10 cellular contexts compared by ENCODE assay signal in the genomic region with DNA sequence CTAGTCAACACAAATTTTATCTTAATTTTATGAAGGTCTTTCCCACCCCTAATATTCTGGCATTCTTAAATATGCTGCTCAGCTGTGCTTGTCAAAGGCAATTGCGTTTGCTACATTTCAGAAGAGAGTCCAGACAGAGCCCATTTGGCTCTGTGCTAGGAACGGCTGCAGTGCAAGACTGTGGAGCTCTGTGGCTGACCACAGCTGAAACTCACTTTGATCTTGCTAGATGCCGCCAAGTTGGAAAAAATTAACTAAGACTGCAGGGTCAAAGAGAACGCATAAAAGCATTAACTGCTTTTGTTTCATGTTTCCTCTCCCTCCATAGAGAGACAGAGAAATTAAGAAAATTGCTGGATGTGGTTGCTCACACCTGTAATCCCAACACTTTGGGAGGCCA. TPM values are rescaled to one million over a fixed set of nuclear protein-coding genes. Genes with fewer than 3 reads are reported as not detected.
A peak's percentile ranks its signal among the peaks of the same experiment; 100 is the strongest.
DNase-seq lines count a peak whose midpoint lies in the region; ATAC-seq and TF ChIP-seq lines count a peak whose summit lies in the region.
"Had no signal": no experiment of that assay in that cellular context is flagged by ENCODE, and none has a peak within 500 bp of the region (broad histone marks: within the 10 kb centered on the region; RNA-seq: fewer than 3 reads in every experiment).

No MANE protein-coding gene starts in this region.

- TF ChIP-seq EP300 in esophagus muscularis mucosa (IDR thresholded peaks at IDR 0.05) = no peak

- no peak for TF ChIP-seq CTCF in GM12865 (IDR thresholded peaks at IDR 0.05; ENCODE audit: insufficient read depth, low read depth, low read length, missing control alignments)
- no peak for TF ChIP-seq CTCF in esophagus muscularis mucosa (IDR thresholded peaks at IDR 0.05)

- POLR2A ChIA-PET in naive thymus-derived CD8-positive, alpha-beta T cell (lab: Charles Lee) = interaction anchor here (0.6 to 5.8 kb wide), 17 partner anchors 10 to 359 kb away, joined by 3 to 119 read pairs (median 6); partner anchors contain the start of genes APOD, PPP1R2 and XXYLT1

- H3K4me3 ChIP-seq in GM12865 (ENCODE audit: low read depth, low read length) (no peak overlapping the region), adipocyte (ENCODE audit: low read length) (no peak overlapping the region), esophagus muscularis mucosa (no peak overlapping the region)

- no peaks in the 10 kb centered on the region for H3K36me3 Mint-ChIP-seq in naive thymus-derived CD8-positive, alpha-beta T cell

- intact Hi-C loops in esophagus muscularis mucosa (cut with DNase I) = no loop called here

- H3K27me3 Mint-ChIP-seq in naive thymus-derived CD8-positive, alpha-beta T cell = no peaks in the 10 kb centered on the region

- TF ChIP-seq POLR2A in esophagus muscularis mucosa (IDR thresholded peaks at IDR 0.05; ENCODE audit: low read depth) = no peak

- H3K9ac ChIP-seq in adipocyte (ENCODE audit: low read length) = no peak overlapping the region

- H3K9me3 ChIP-seq in adipocyte (ENCODE audit: control insufficient read depth, low read length) (no peaks in the 10 kb centered on the region), esophagus muscularis mucosa (no peaks in the 10 kb centered on the region)

- H3K27me3 ChIP-seq in adipocyte (replicated peaks; ENCODE audit: control insufficient read depth, insufficient read depth, low read length) (peaks cover 7% of the 10 kb centered on the region), esophagus muscularis mucosa (no peaks in the 10 kb centered on the region)

- H3K4me3 Mint-ChIP-seq in naive thymus-derived CD8-positive, alpha-beta T cell = peak overlapping the region; percentile 73 to 95 (median 86)

- no peaks in the 10 kb centered on the region for H3K9me3 Mint-ChIP-seq in naive thymus-derived CD8-positive, alpha-beta T cell

- peaks cover 35 to 90% (median 85%) of the 10 kb centered on the region in 4 donors for H3K4me1 Mint-ChIP-seq in naive thymus-derived CD8-positive, alpha-beta T cell

- ATAC-seq in HG03066 (IDR thresholded peaks at IDR 0.05; ENCODE audit: low read depth, unreplicated experiment) = peak; percentile 58
- ATAC-seq in naive thymus-derived CD8-positive, alpha-beta T cell = peak in 1 of 2 donors; percentile 5
- no peak for ATAC-seq in HG03520 (IDR thresholded peaks at IDR 0.05; ENCODE audit: unreplicated experiment)

- H3K4me1 ChIP-seq in adipocyte (ENCODE audit: control insufficient read depth, insufficient read depth, low read length) = peaks cover 25% of the 10 kb centered on the region
- peaks cover 2 to 34% (median 24%) of the 10 kb centered on the region in 4 donors for H3K4me1 ChIP-seq in esophagus muscularis mucosa

- H3K27ac Mint-ChIP-seq in naive thymus-derived CD8-positive, alpha-beta T cell = peak overlapping the region; percentile 89 to 100 (median 98)

- DNase-seq in GM12865 (ENCODE audit: low read depth) (peak; percentile 18), adipocyte (ENCODE audit: low read depth) (peak; percentile 21), NCI-H345 (lab: John Stamatoyannopoulos, UW) (no peak), esophagus muscularis mucosa (ENCODE audit: extremely low spot score) (no peak), NCI-H2196 (lab: John Stamatoyannopoulos, UW; ENCODE audit: unreplicated experiment) (no peak)
- DNase-seq in naive thymus-derived CD8-positive, alpha-beta T cell = peak in 1 of 10 donors; percentile 36
- DNase-seq: cerebellar nuclear complex, EL had no signal

- H3K27ac ChIP-seq in esophagus muscularis mucosa (replicated peaks in 1 of 4) = no peak overlapping the region

- WGBS in esophagus muscularis mucosa = 74% methylated on average over 4 of the region's 4 CpGs

- H3K36me3 ChIP-seq in adipocyte (ENCODE audit: control insufficient read depth, insufficient read depth, low read length, severe bottlenecking) = no peaks in the 10 kb centered on the region
- H3K36me3 ChIP-seq in esophagus muscularis mucosa = no peaks in the 10 kb centered on the region

RNA-seq across cellular contexts. Expression of gene PPP1R2, which starts 7.6 kb away (rescaled TPM):
- 100 to 1,000 TPM; 140 to 147 TPM for total RNA-seq in naive thymus-derived CD8-positive, alpha-beta T cell
- 100 to 1,000 TPM; 244 to 265 (median 245) TPM for polyA plus RNA-seq in naive thymus-derived CD8-positive, alpha-beta T cell
- 100 to 1,000 TPM in 1 of 4 donors, 10 to 100 TPM in 3; 67.6 to 134 (median 86.7) TPM for total RNA-seq in esophagus muscularis mucosa

RNA-seq across cellular contexts. Expression of gene APOD, which starts 33.0 kb away (rescaled TPM):
- not detected for total RNA-seq in naive thymus-derived CD8-positive, alpha-beta T cell
- not detected for polyA plus RNA-seq in naive thymus-derived CD8-positive, alpha-beta T cell
- 100 to 1,000 TPM; 355 to 591 (median 523) TPM for total RNA-seq in esophagus muscularis mucosa

Comparison
In these comparisons a context has a peak if more than half of its experiments do, and no peak if none do; other contexts are left out.
1. DNase-seq: peak in GM12865 (single experiment) and adipocyte (single experiment); none in NCI-H345 (single experiment), esophagus muscularis mucosa (single experiment) and NCI-H2196 (single experiment).
2. RNA of gene APOD, which starts 33.0 kb away (total RNA-seq): 355 to 591 TPM in esophagus muscularis mucosa; not detected in naive thymus-derived CD8-positive, alpha-beta T cell; every median in the first group is over 100 times any median in the second.